8 cellular contexts compared by ENCODE assay signal in the genomic region with DNA sequence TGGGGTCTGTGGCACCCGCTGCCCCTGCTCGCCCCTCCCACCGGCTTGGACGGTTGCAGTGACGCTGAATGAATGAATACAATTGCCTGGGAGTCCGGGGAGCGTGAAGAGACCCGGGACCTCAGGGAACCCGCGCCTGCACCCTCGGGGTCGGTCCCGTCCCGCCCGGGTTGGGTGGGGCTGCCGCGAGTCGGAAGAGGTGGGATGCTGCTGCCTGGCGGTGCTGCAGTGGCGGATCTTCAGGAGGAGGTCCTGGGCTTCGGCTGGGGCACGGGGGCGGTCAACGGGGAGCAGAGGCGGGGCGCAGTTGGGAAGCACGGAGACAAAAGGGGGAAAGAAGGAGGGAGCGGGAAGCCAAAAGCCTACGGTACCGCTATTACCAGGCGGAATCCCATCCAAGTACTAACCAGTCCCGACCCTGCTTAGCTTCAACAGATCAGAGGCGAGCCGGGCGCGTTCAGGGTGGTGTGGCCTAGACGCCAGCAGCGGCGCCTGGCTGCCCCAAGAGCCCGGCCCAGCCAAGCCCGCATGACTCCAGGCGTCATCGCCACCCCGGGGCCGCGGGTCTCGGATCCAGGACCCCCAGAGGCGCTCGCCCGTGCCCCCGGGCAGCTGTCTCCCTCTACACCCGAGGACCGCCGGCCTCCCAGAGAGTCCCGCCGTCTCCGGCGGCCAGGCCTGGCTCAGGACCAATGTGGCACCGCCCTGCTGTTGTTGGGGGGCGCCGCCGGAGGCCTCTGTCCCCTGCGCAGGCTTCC.
A peak's percentile ranks its signal among the peaks of the same experiment; 100 is the strongest.
DNase-seq lines count a peak whose midpoint lies in the region; ATAC-seq, FAIRE-seq and TF ChIP-seq lines count a peak whose summit lies in the region.
"Not testable (repeated sequence)": the region's sequence is repeated elsewhere in the genome, so short reads cannot be mapped to it uniquely, and the experiment has no call there.

No MANE protein-coding gene starts in this region.

- not testable (repeated sequence) for H3K4me1 ChIP-seq in A549; KMS-11 (ENCODE audit: low read depth, poor library complexity, severe bottlenecking)

- not testable (repeated sequence) for FAIRE-seq in A549 (lab: Jason Lieb, UNC)

- not testable (repeated sequence) for H3K36me3 ChIP-seq in KMS-11 (ENCODE audit: insufficient read depth)

- not testable (repeated sequence) for TF ChIP-seq RAD21 in A549 (conservative IDR thresholded peaks at IDR 0.05 in 1 of 2, IDR thresholded peaks at IDR 0.05 in 1 of 2)

- WGBS in A549 (ENCODE audit: missing lambda C conversion rate) = 56% methylated on average over 63 of the region's 63 CpGs

- POLR2A ChIA-PET in A549 (lab: Yijun Ruan, JAX) = interaction anchor here (1.2 kb wide), 1 partner anchor 1015 kb away, joined by 4 read pairs; no protein-coding TSS in a partner anchor

- H3K4me3 ChIP-seq in A549 = peak overlapping the region; percentile 44
- H3K4me3 ChIP-seq in KMS-11 (IDR thresholded peaks at IDR 0.05; ENCODE audit: insufficient read depth, low read depth, low read length) = not testable (repeated sequence)
- H3K4me3 ChIP-seq in skeletal muscle cell (ENCODE audit: low read depth, low read length) = peak overlapping the region; percentile 56

- TF ChIP-seq EP300 in A549 (IDR thresholded peaks at IDR 0.05) = not testable (repeated sequence)

- peak overlapping the region; percentile 63 for H2AFZ ChIP-seq in KMS-11 (ENCODE audit: low read depth)

- H3K9ac ChIP-seq in KMS-11 = peak overlapping the region; percentile 87

- H3K9me3 ChIP-seq in A549 = not testable (repeated sequence)

- H3K4me2 ChIP-seq in A549 (peak overlapping the region; percentile 78), KMS-11 (peak overlapping the region; percentile 66)

- H4K20me1 ChIP-seq in KMS-11 (ENCODE audit: insufficient read depth) = not testable (repeated sequence)

- ATAC-seq in A549 (peak; percentile 100), GM18861 (IDR thresholded peaks at IDR 0.05; ENCODE audit: unreplicated experiment) (peak; percentile 99), HG02642 (IDR thresholded peaks at IDR 0.05; ENCODE audit: poor library complexity, unreplicated experiment) (peak; percentile 100)

- not testable (repeated sequence) for H3K79me2 ChIP-seq in KMS-11 (ENCODE audit: insufficient read depth, low read depth)

- peak overlapping the region; percentile 76 to 88 for H3K27ac ChIP-seq in A549
- peak overlapping the region; percentile 49 for H3K27ac ChIP-seq in KMS-11

- DNase-seq in A549 (ENCODE audit: low read depth in 1 of 2, low spot score in 1 of 2) (peak; percentile 56 to 62), ecto neural progenitor cell (ENCODE audit: low spot score) (peak; percentile 96), kidney tubule cell (ENCODE audit: low spot score) (peak; percentile 85)
- DNase-seq in activated CD8-positive, alpha-beta memory T cell treated with anti-CD3 and anti-CD28 coated beads, Interleukin-2, amount 50 U/mL, for 1 hour (ENCODE audit: extremely low read depth) = peak; percentile 32
- DNase-seq in skeletal muscle cell (ENCODE audit: low read depth) = not testable (repeated sequence)

- CTCF ChIA-PET in A549 (lab: Yijun Ruan, JAX) = not testable (repeated sequence)

- not testable (repeated sequence) for TF ChIP-seq POLR2A in A549 (IDR thresholded peaks at IDR 0.05; ENCODE audit: low read length)

- not testable (repeated sequence) for TF ChIP-seq CTCF in A549 (IDR thresholded peaks at IDR 0.05); KMS-11 (conservative IDR thresholded peaks at IDR 0.05; ENCODE audit: low read depth, low read length)

- H3K27me3 ChIP-seq in KMS-11 (ENCODE audit: insufficient read depth, low read depth) = not testable (repeated sequence)

TF ChIP-seq in A549, 52 proteins besides CTCF, POLR2A, EP300 and RAD21:
- 0 out of 5 replicates have a peak, but pooled peaks of 1 of the 2 experiments have one; percentile 18 for TF ChIP-seq JUN (IDR thresholded peaks at IDR 0.05)
